Comparison of ENCODE assay signal across 1 cellular context in the genomic region with DNA sequence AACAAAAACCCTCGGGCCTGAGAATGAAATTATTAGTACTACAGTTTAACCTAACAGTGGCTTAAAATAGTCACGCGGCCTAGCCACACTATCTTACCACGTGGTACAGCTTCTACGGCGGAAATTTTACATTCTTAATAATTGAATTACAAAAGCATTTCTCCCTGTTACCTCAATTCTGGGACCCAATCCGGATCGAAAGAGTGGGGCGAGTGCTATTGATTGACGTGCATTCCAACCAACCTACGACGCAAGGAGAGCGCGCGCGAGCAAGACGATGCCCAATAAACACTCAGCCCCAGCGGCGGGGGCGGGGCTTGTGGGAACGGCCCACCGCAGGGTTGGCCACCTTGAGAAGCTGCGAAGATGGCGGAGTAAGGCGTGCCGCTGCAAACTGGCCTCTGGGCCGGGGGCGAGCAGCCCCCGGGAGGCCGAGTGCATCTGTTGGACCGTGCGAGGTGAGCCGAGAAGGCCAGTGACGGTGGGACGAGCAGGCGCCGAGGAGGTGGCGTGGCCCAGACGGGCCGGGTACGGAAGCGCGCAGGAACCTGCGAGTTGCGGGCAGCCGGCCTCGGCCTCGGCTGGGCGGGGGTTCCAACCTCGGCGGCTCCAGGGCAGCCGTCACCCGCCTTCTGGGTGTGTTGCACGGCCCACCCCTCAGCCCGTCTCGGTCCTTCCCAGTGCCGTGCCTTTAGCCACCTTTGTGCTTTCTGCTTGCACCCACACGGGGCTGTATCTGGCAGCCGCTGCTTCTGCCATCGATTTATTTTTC.
TF ChIP-seq lines count a peak whose summit lies in the region.

No MANE protein-coding gene starts in this region.

TF ChIP-seq in HCT116, 20 proteins besides CTCF, POLR2A, EP300 and RAD21 (continued from another document):
- TF ChIP-seq CEBPB (IDR thresholded peaks at IDR 0.05; ENCODE audit: low read depth) (no peak), ZNF274 (IDR thresholded peaks at IDR 0.05; ENCODE audit: low read depth, low read length) (no peak), FOSL1 (IDR thresholded peaks at IDR 0.05; ENCODE audit: low read depth) (no peak), EZH2phosphoT487 (IDR thresholded peaks at IDR 0.05; ENCODE audit: borderline replicate concordance) (no peak), CBX3 (IDR thresholded peaks at IDR 0.05; ENCODE audit: low read depth) (no peak), SP1 (IDR thresholded peaks at IDR 0.05; ENCODE audit: low read depth) (peak; percentile 99), TCF7L2 (IDR thresholded peaks at IDR 0.05; ENCODE audit: borderline replicate concordance, extremely low read depth, insufficient read depth, insufficient read length) (no peak), SIN3A (IDR thresholded peaks at IDR 0.05; ENCODE audit: low read depth) (peak; percentile 76; the same call in 1 of the 2 replicates), POLR2AphosphoS5 (IDR thresholded peaks at IDR 0.05; ENCODE audit: low read depth, low read length) (peak; percentile 95), ELF1 (IDR thresholded peaks at IDR 0.05; ENCODE audit: borderline replicate concordance, low read depth) (no peak), YY1 (IDR thresholded peaks at IDR 0.05; ENCODE audit: extremely low read depth, insufficient replicate concordance, low read depth, low read length) (peak; percentile 92), ZFX (IDR thresholded peaks at IDR 0.05) (peak; percentile 86)
- TF ChIP-seq, protein P1, sequence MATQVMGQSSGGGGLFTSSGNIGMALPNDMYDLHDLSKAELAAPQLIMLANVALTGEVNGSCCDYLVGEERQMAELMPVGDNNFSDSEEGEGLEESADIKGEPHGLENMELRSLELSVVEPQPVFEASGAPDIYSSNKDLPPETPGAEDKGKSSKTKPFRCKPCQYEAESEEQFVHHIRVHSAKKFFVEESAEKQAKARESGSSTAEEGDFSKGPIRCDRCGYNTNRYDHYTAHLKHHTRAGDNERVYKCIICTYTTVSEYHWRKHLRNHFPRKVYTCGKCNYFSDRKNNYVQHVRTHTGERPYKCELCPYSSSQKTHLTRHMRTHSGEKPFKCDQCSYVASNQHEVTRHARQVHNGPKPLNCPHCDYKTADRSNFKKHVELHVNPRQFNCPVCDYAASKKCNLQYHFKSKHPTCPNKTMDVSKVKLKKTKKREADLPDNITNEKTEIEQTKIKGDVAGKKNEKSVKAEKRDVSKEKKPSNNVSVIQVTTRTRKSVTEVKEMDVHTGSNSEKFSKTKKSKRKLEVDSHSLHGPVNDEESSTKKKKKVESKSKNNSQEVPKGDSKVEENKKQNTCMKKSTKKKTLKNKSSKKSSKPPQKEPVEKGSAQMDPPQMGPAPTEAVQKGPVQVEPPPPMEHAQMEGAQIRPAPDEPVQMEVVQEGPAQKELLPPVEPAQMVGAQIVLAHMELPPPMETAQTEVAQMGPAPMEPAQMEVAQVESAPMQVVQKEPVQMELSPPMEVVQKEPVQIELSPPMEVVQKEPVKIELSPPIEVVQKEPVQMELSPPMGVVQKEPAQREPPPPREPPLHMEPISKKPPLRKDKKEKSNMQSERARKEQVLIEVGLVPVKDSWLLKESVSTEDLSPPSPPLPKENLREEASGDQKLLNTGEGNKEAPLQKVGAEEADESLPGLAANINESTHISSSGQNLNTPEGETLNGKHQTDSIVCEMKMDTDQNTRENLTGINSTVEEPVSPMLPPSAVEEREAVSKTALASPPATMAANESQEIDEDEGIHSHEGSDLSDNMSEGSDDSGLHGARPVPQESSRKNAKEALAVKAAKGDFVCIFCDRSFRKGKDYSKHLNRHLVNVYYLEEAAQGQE (IDR thresholded peaks at IDR 0.05; ENCODE audit: low read depth) = no peak
